ENCODE assay signal across 9 cellular contexts in genomic region chrX:12972239-12972638, GRCh38. TPM values are rescaled to one million over a fixed set of nuclear protein-coding genes. Genes with fewer than 3 reads are reported as not detected.
DNase-seq lines count a peak whose midpoint lies in the region; ATAC-seq and TF ChIP-seq lines count a peak whose summit lies in the region.
"Had no signal": no experiment of that assay in that cellular context is flagged by ENCODE, and none has a peak within 500 bp of the region (broad histone marks: within the 10 kb centered on the region; RNA-seq: fewer than 3 reads in every experiment).

No MANE protein-coding gene starts in this region.

- peaks cover 8% of the 10 kb centered on the region for H3K4me1 ChIP-seq in suprapubic skin

- peak overlapping the region; percentile 95 for H3K4me3 Mint-ChIP-seq in activated CD8-positive, alpha-beta memory T cell treated with anti-CD3 and anti-CD28 coated beads, Interleukin-2, amount 10 ng/mL, durations not matched to agents 7 days and 5 days
- H3K4me3 Mint-ChIP-seq in T-cell (peak overlapping the region; percentile 79 to 94 (median 90)), immature natural killer cell (peak overlapping the region; percentile 56 to 81 (median 72))

- H3K9me3 Mint-ChIP-seq in activated CD8-positive, alpha-beta memory T cell treated with anti-CD3 and anti-CD28 coated beads, Interleukin-2, amount 10 ng/mL, durations not matched to agents 7 days and 5 days (ENCODE audit: low read depth) = no peaks in the 10 kb centered on the region
- H3K9me3 Mint-ChIP-seq in T-cell (no peaks in the 10 kb centered on the region), immature natural killer cell (peaks cover 0 to 2% (median 0%) of the 10 kb centered on the region in 6 donors)

- peaks cover 33% of the 10 kb centered on the region for H3K36me3 Mint-ChIP-seq in activated CD8-positive, alpha-beta memory T cell treated with anti-CD3 and anti-CD28 coated beads, Interleukin-2, amount 10 ng/mL, durations not matched to agents 7 days and 5 days
- H3K36me3 Mint-ChIP-seq in T-cell (peaks cover 23% of the 10 kb centered on the region), immature natural killer cell (peaks cover 18 to 24% (median 22%) of the 10 kb centered on the region in 3 donors)

- 72% methylated on average over 5 of the region's 5 CpGs for WGBS in suprapubic skin

- peak overlapping the region; percentile 18 for H3K4me3 ChIP-seq in suprapubic skin

- H3K36me3 ChIP-seq in suprapubic skin = no peaks in the 10 kb centered on the region

- H3K27me3 Mint-ChIP-seq in activated CD8-positive, alpha-beta memory T cell treated with anti-CD3 and anti-CD28 coated beads, Interleukin-2, amount 10 ng/mL, durations not matched to agents 7 days and 5 days = no peaks in the 10 kb centered on the region
- H3K27me3 Mint-ChIP-seq in T-cell (peaks cover 0 to 4% of the 10 kb centered on the region in 2 donors), immature natural killer cell (ENCODE audit: low read depth in 3 of 3) (peaks cover 30 to 41% (median 37%) of the 10 kb centered on the region in 3 donors)

- H3K27ac Mint-ChIP-seq in activated CD8-positive, alpha-beta memory T cell treated with anti-CD3 and anti-CD28 coated beads, Interleukin-2, amount 10 ng/mL, durations not matched to agents 7 days and 5 days = peak overlapping the region; percentile 96
- H3K27ac Mint-ChIP-seq in T-cell (peak overlapping the region; percentile 94 to 99), immature natural killer cell (peak overlapping the region; percentile 86 to 97 (median 94))

- no peaks in the 10 kb centered on the region for H3K27me3 ChIP-seq in suprapubic skin

- POLR2A ChIA-PET in T-cell (lab: Charles Lee) = interaction anchor here (0.5 to 3.8 kb wide), 7 partner anchors 14 to 120 kb away, joined by 3 to 15 read pairs (median 3); no protein-coding TSS in a partner anchor

- no peak for TF ChIP-seq POLR2A in suprapubic skin (IDR thresholded peaks at IDR 0.05)

- TF ChIP-seq EP300 in suprapubic skin (IDR thresholded peaks at IDR 0.05) = no peak

- H3K27ac ChIP-seq in suprapubic skin = peak overlapping the region; percentile 75

- CTCF ChIA-PET in activated CD8-positive, alpha-beta memory T cell treated with anti-CD3 and anti-CD28 coated beads, Interleukin-2, amount 10 ng/mL, durations not matched to agents 7 days and 5 days (lab: Charles Lee) = interaction anchor here (2.3 to 17.0 kb wide), 2 partner anchors 18 to 26 kb away, joined by 10 to 206 read pairs; no protein-coding TSS in a partner anchor
- CTCF ChIA-PET in T-cell (lab: Charles Lee) = interaction anchor here in 1 of 2 donors (0.6 to 7.1 kb wide), 5 partner anchors 23 to 120 kb away, joined by 6 to 44 read pairs (median 7); no protein-coding TSS in a partner anchor

- no peak for TF ChIP-seq CTCF in suprapubic skin (IDR thresholded peaks at IDR 0.05)

- no peak for ATAC-seq in activated CD8-positive, alpha-beta memory T cell treated with anti-CD3 and anti-CD28 coated beads, Interleukin-2, amount 10 ng/mL, durations not matched to agents 7 days and 5 days
- ATAC-seq in T-cell (replicated peaks in 1 of 4) (no peak), HG02981 (IDR thresholded peaks at IDR 0.05; ENCODE audit: unreplicated experiment) (no peak)

- no peak for DNase-seq in activated CD8-positive, alpha-beta memory T cell treated with anti-CD3 and anti-CD28 coated beads, Interleukin-2, amount 10 ng/mL, durations not matched to agents 7 days and 5 days
- DNase-seq in activated CD8-positive, alpha-beta memory T cell treated with anti-CD3 and anti-CD28 coated beads, Interleukin-2, amount 50 U/mL, for 4 hours = no peak
- no peak for DNase-seq in T-cell
- DNase-seq in immature natural killer cell = no peak
- no peak for DNase-seq in suprapubic skin (ENCODE audit: low spot score in 2 of 2)
- DNase-seq in NCI-H226 = no peak
- DNase-seq in HCEC 1CT = no peak
- DNase-seq: NCI-H510A had no signal

- no peaks in the 10 kb centered on the region for H3K9me3 ChIP-seq in suprapubic skin

- H3K4me1 Mint-ChIP-seq in activated CD8-positive, alpha-beta memory T cell treated with anti-CD3 and anti-CD28 coated beads, Interleukin-2, amount 10 ng/mL, durations not matched to agents 7 days and 5 days = peaks cover 43% of the 10 kb centered on the region
- H3K4me1 Mint-ChIP-seq in T-cell (peaks cover 34 to 69% (median 39%) of the 10 kb centered on the region in 3 donors), immature natural killer cell (peaks cover 62 to 80% of the 10 kb centered on the region in 2 donors)

RNA-seq across cellular contexts. Expression of gene TMSB4X, which starts 2.7 kb away (rescaled TPM):
- total RNA-seq in activated CD8-positive, alpha-beta memory T cell treated with anti-CD3 and anti-CD28 coated beads, Interleukin-2, amount 10 ng/mL, durations not matched to agents 7 days and 5 days = 1,000 to 10,000 TPM; 6,072 to 7,639 TPM
- total RNA-seq in T-cell (1,000 to 10,000 TPM; 5,030 to 6,201 (median 5,880) TPM), suprapubic skin (1,000 to 10,000 TPM in 3 of 4 donors, 100 to 1,000 TPM in 1; 880 to 1,466 (median 1,228) TPM)
- over 10,000 TPM; 26,219 to 39,735 (median 28,691) TPM for polyA plus RNA-seq in immature natural killer cell
